ENCODE assay signal across 21 cellular contexts in genomic region chr13:107590556-107590955, GRCh38.
"Had no signal": no experiment of that assay in that cellular context is flagged by ENCODE, and none has a peak within 500 bp of the region (broad histone marks: within the 10 kb centered on the region; RNA-seq: fewer than 3 reads in every experiment).

No MANE protein-coding gene starts in this region.

- H3K4me3 Mint-ChIP-seq: activated CD4-positive, alpha-beta memory T cell treated with anti-CD3 and anti-CD28 coated beads for 36 hours; activated naive CD8-positive, alpha-beta T cell treated with anti-CD3 and anti-CD28 coated beads, Interleukin-2, amount 10 ng/mL, durations not matched to agents 7 days and 5 days; activated T-helper 17 cell treated with anti-CD3 and anti-CD28 coated beads, Interleukin-2, amount 50 U/mL, for 72 hours; naive thymus-derived CD4-positive, alpha-beta T cell; neural progenitor cell had no signal

- H3K36me3 Mint-ChIP-seq: activated CD4-positive, alpha-beta memory T cell treated with anti-CD3 and anti-CD28 coated beads for 36 hours; activated naive CD8-positive, alpha-beta T cell treated with anti-CD3 and anti-CD28 coated beads, Interleukin-2, amount 10 ng/mL, durations not matched to agents 7 days and 5 days; naive thymus-derived CD4-positive, alpha-beta T cell; neural progenitor cell had no signal

- H3K4me2 ChIP-seq: neural progenitor cell had no signal

- H3K27me3 ChIP-seq: brain microvascular endothelial cell, right atrium auricular region, tibial nerve had no signal

- H3K4me3 ChIP-seq: coronary artery, neural progenitor cell, right atrium auricular region, tibial nerve had no signal

- H3K9me3 Mint-ChIP-seq: activated CD4-positive, alpha-beta memory T cell treated with anti-CD3 and anti-CD28 coated beads for 36 hours; activated naive CD8-positive, alpha-beta T cell treated with anti-CD3 and anti-CD28 coated beads, Interleukin-2, amount 10 ng/mL, durations not matched to agents 7 days and 5 days; neural progenitor cell had no signal

- H3K9me3 ChIP-seq: right atrium auricular region, tibial nerve had no signal

- H3K4me1 Mint-ChIP-seq: activated naive CD8-positive, alpha-beta T cell treated with anti-CD3 and anti-CD28 coated beads, Interleukin-2, amount 10 ng/mL, durations not matched to agents 7 days and 5 days; activated T-helper 17 cell treated with anti-CD3 and anti-CD28 coated beads, Interleukin-2, amount 50 U/mL, for 72 hours; naive thymus-derived CD4-positive, alpha-beta T cell; neural progenitor cell had no signal

- H3K27ac ChIP-seq: brain microvascular endothelial cell, coronary artery, neural progenitor cell, right atrium auricular region, tibial nerve had no signal

- DNase-seq: activated CD4-positive, alpha-beta memory T cell treated with anti-CD3 and anti-CD28 coated beads for 36 hours; activated CD4-positive, alpha-beta T cell treated with anti-CD3 and anti-CD28 coated beads for 4 hours; activated naive CD4-positive, alpha-beta T cell; activated naive CD8-positive, alpha-beta T cell treated with anti-CD3 and anti-CD28 coated beads, Interleukin-2, amount 10 ng/mL, durations not matched to agents 7 days and 5 days; amygdala; brain microvascular endothelial cell; central memory CD4-positive, alpha-beta T cell; erythroblast; head of caudate nucleus; mesenchymal stem cell; naive thymus-derived CD4-positive, alpha-beta T cell; stimulated activated naive CD8-positive, alpha-beta T cell treated with anti-CD3 and anti-CD28 coated beads, Interleukin-15, Interleukin-2, amounts not matched to agents 100 U/mL and 50 U/mL, for 24 hours had no signal

- H3K9ac ChIP-seq: neural progenitor cell had no signal

- H2AFZ ChIP-seq: neural progenitor cell had no signal

- H3K27me3 Mint-ChIP-seq: activated CD4-positive, alpha-beta memory T cell treated with anti-CD3 and anti-CD28 coated beads for 36 hours; activated naive CD8-positive, alpha-beta T cell treated with anti-CD3 and anti-CD28 coated beads, Interleukin-2, amount 10 ng/mL, durations not matched to agents 7 days and 5 days; activated T-helper 17 cell treated with anti-CD3 and anti-CD28 coated beads, Interleukin-2, amount 50 U/mL, for 72 hours; naive thymus-derived CD4-positive, alpha-beta T cell had no signal

- H3K4me1 ChIP-seq: neural progenitor cell, right atrium auricular region, tibial nerve had no signal

- FAIRE-seq: endometrium, frontal cortex, urothelium cell line had no signal

- H3K27ac Mint-ChIP-seq: activated CD4-positive, alpha-beta memory T cell treated with anti-CD3 and anti-CD28 coated beads for 36 hours; activated naive CD8-positive, alpha-beta T cell treated with anti-CD3 and anti-CD28 coated beads, Interleukin-2, amount 10 ng/mL, durations not matched to agents 7 days and 5 days; activated T-helper 17 cell treated with anti-CD3 and anti-CD28 coated beads, Interleukin-2, amount 50 U/mL, for 72 hours; naive thymus-derived CD4-positive, alpha-beta T cell; neural progenitor cell; progenitor cell of endocrine pancreas had no signal

- H3K36me3 ChIP-seq: brain microvascular endothelial cell, neural progenitor cell, right atrium auricular region, tibial nerve had no signal
